Comparison of ENCODE assay signal across 8 cellular contexts in genomic region chr19:49266409-49266808, GRCh38. TPM values are rescaled to one million over a fixed set of nuclear protein-coding genes. Genes with fewer than 3 reads are reported as not detected.
A peak's percentile ranks its signal among the peaks of the same experiment; 100 is the strongest.
DNase-seq lines count a peak whose midpoint lies in the region; ATAC-seq and TF ChIP-seq lines count a peak whose summit lies in the region.
"Not testable (repeated sequence)": the region's sequence is repeated elsewhere in the genome, so short reads cannot be mapped to it uniquely, and the experiment has no call there.

No MANE protein-coding gene starts in this region.

- not testable (repeated sequence) for H3K4me1 ChIP-seq in psoas muscle, testis

- DNase-seq in Daoy (ENCODE audit: low read depth) (peak; percentile 69), M059J (ENCODE audit: low read depth) (peak; percentile 52), SK-MEL-5 (ENCODE audit: low read depth, low spot score) (peak; percentile 64), activated T-cell treated with anti-CD3 and anti-CD28 coated beads for 24 hours (ENCODE audit: low read depth) (peak; percentile 23), dedifferentiated amniotic fluid mesenchymal stem cell (ENCODE audit: extremely low spot score) (peak; percentile 16), iris pigment epithelial cell (ENCODE audit: low read depth) (peak; percentile 66), psoas muscle (peak; percentile 37 to 71), testis (peak; percentile 84)

- TF ChIP-seq CTCF in psoas muscle (IDR thresholded peaks at IDR 0.05), result peak; percentile 61
- TF ChIP-seq CTCF in testis (IDR thresholded peaks at IDR 0.05), result peak in 2 of 3 experiments; percentile 39 to 55

- not testable (repeated sequence) for H3K27me3 ChIP-seq in psoas muscle (ENCODE audit: insufficient read depth in 3 of 3, low read length in 2 of 3); testis

- not testable (repeated sequence) for ATAC-seq in psoas muscle

- H3K36me3 ChIP-seq in psoas muscle (ENCODE audit: insufficient read depth in 1 of 2, low read depth in 1 of 2); testis (ENCODE audit: low read depth, missing control alignments): not testable (repeated sequence)

- not testable (repeated sequence) for H3K4me3 ChIP-seq in psoas muscle, testis

- H3K27ac ChIP-seq in psoas muscle, testis: not testable (repeated sequence)

- H3K9me3 ChIP-seq in psoas muscle, result peaks cover 25% of the 10 kb centered on the region
- H3K9me3 ChIP-seq in testis, result not testable (repeated sequence)

- intact Hi-C loops in psoas muscle (cut with DNase I); testis (cut with DNase I; ENCODE audit: low total_unique reads): not testable (repeated sequence)

- not testable (repeated sequence) for TF ChIP-seq POLR2A in testis (IDR thresholded peaks at IDR 0.05)

- 27 to 40% (median 27%) methylated on average over 12 of the region's 12 CpGs for WGBS in psoas muscle, 3 donors
- 41 to 44% methylated on average over 11 to 12 of the region's 12 CpGs for WGBS in testis, 2 donors

- in situ Hi-C loops in SK-MEL-5 (cut with HindIII; ENCODE audit: low pct_unique_long_range_greater_than_20kb, low sequenced_read_pairs), result not testable (repeated sequence)

RNA-seq across cellular contexts. Expression of gene SLC6A16, which starts 58.6 kb away (rescaled TPM):
- total RNA-seq in Daoy (2014; rRNA removed; shearing (Covaris generic)), result not detected in 2 replicates
- 0.05 TPM in 2 replicates for total RNA-seq in M059J (2014; rRNA removed; shearing (Covaris generic))
- total RNA-seq in SK-MEL-5 (2014; rRNA removed; shearing (Covaris generic)), result 0.05 TPM in 1 of 2 replicates, not detected in the other
- 0.05 and 0.06 TPM in 2 replicates for polyA plus RNA-seq in SK-MEL-5 (2015; cell fraction: cytosol; rRNA removed)
- not detected in 2 replicates for polyA plus RNA-seq in SK-MEL-5 (2015; cell fraction: nucleus; rRNA removed)
- total RNA-seq in psoas muscle, result under 1 TPM; 0.10 to 0.95 (median 0.39) TPM
- polyA plus RNA-seq in psoas muscle, result under 1 TPM; 0.07 to 0.31 (median 0.08) TPM
- 10 to 100 TPM; 47.0 to 51.9 TPM for total RNA-seq in testis
- 311 TPM for polyA plus RNA-seq in testis (ENCODE audit: insufficient read depth, low read depth, low replicate concordance)

Comparison
In these comparisons a context has a peak if more than half of its experiments do, and no peak if none do; other contexts are left out.
1. DNase-seq: peak in every context shown above with its lines; median percentile 84 in testis; 69 in Daoy; 66 in iris pigment epithelial cell; 64 in SK-MEL-5; 54 in psoas muscle; 52 in M059J; 23 in activated T-cell treated with anti-CD3 and anti-CD28 coated beads for 24 hours; 16 in dedifferentiated amniotic fluid mesenchymal stem cell.
2. RNA of gene SLC6A16, which starts 58.6 kb away (total RNA-seq): 47.0 to 51.9 TPM in testis; 0.10 to 0.95 TPM in psoas muscle, 0.05 TPM in SK-MEL-5, 0.05 TPM in M059J and not detected in Daoy; every median in the first group is over 10 times any median in the second.